Comparison of ENCODE assay signal across 32 cellular contexts in the genomic region with DNA sequence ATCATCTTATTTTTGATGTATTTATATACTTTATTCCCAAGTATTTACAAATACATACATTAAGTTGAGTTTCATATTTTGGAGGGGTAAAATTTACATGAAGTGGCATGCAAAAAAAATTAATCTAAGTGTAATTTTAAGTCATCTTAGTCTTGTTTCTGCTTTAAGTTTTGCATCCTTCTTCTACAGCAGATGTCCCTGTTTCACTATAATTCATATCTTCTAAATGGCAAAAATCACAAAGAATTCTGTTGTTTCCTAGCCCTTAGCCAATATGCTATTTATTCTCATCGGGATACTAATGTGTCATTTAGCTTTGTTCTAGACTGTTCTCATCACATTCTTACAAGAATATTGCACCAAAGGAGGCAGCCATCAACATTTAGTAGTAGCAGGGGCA.
"Had no signal": no experiment of that assay in that cellular context is flagged by ENCODE, and none has a peak within 500 bp of the region (broad histone marks: within the 10 kb centered on the region; RNA-seq: fewer than 3 reads in every experiment).

No MANE protein-coding gene starts in this region.

- H3K27ac ChIP-seq: adrenal gland, body of pancreas, coronary artery, dorsolateral prefrontal cortex, esophagus muscularis mucosa, foreskin keratinocyte, gastrocnemius medialis had no signal

- H3K27me3 ChIP-seq: adrenal gland, body of pancreas, esophagus muscularis mucosa, foreskin keratinocyte, gastrocnemius medialis had no signal

- H3K36me3 Mint-ChIP-seq: activated CD4-positive, alpha-beta memory T cell treated with anti-CD3 and anti-CD28 coated beads for 36 hours; activated CD8-positive, alpha-beta memory T cell treated with anti-CD3 and anti-CD28 coated beads, Interleukin-2, amount 10 ng/mL, durations not matched to agents 7 days and 5 days; activated naive CD4-positive, alpha-beta T cell treated with anti-CD3 and anti-CD28 coated beads, Interleukin-2, amount 50 U/mL, for 24 hours; activated naive CD8-positive, alpha-beta T cell treated with anti-CD3 and anti-CD28 coated beads for 36 hours had no signal

- H3K27ac Mint-ChIP-seq: activated CD4-positive, alpha-beta memory T cell treated with anti-CD3 and anti-CD28 coated beads for 36 hours; activated CD4-positive, alpha-beta T cell treated with anti-CD3 and anti-CD28 coated beads for 36 hours; activated CD4-positive, alpha-beta T cell treated with anti-CD3 and anti-CD28 coated beads, Interleukin-2, amount 10 ng/mL, durations not matched to agents 24 days and 14 days; activated CD8-positive, alpha-beta memory T cell treated with anti-CD3 and anti-CD28 coated beads, Interleukin-2, amount 10 ng/mL, durations not matched to agents 7 days and 5 days; activated CD8-positive, alpha-beta T cell treated with anti-CD3 and anti-CD28 coated beads, Interleukin-2, amount 10 ng/mL, durations not matched to agents 7 days and 5 days; activated naive CD4-positive, alpha-beta T cell treated with anti-CD3 and anti-CD28 coated beads for 36 hours; activated naive CD4-positive, alpha-beta T cell treated with anti-CD3 and anti-CD28 coated beads, Interleukin-2, amount 50 U/mL, for 24 hours; activated naive CD8-positive, alpha-beta T cell treated with anti-CD3 and anti-CD28 coated beads for 36 hours; activated naive CD8-positive, alpha-beta T cell treated with anti-CD3 and anti-CD28 coated beads, Interleukin-2, amount 50 U/mL, for 24 hours; activated T-helper 1 cell treated with anti-CD3 and anti-CD28 coated beads, Interleukin-12 subunit alpha, Interleukin-12 subunit beta, Interleukin-2, Interleukin-4 antibody, amounts not matched to agents 30 ng/mL and 10 ng/mL and 1 ng/mL, durations not matched to agents 14 hours and 24 hours and 36 hours; activated T-helper 2 cell treated with anti-CD3 and anti-CD28 coated beads, Interferon-gamma antibody, Interleukin-2, Interleukin-4, amounts not matched to agents 10 μg/mL and 5 μg/mL and 100 μg/mL, durations not matched to agents 14 hours and 24 hours and 36 hours; dendritic cell treated with granulocyte-macrophage colony-stimulating factor and Interleukin-4, amounts not matched to agents 40 ng/mL and 50 ng/mL, for 4 days; endodermal cell had no signal

- H3K4me1 Mint-ChIP-seq: activated CD4-positive, alpha-beta T cell treated with anti-CD3 and anti-CD28 coated beads for 36 hours; activated CD4-positive, alpha-beta T cell treated with anti-CD3 and anti-CD28 coated beads, Interleukin-2, amount 10 ng/mL, durations not matched to agents 24 days and 14 days; activated CD8-positive, alpha-beta memory T cell treated with anti-CD3 and anti-CD28 coated beads, Interleukin-2, amount 10 ng/mL, durations not matched to agents 7 days and 5 days; activated naive CD4-positive, alpha-beta T cell treated with anti-CD3 and anti-CD28 coated beads, Interleukin-2, amount 50 U/mL, for 24 hours; activated naive CD8-positive, alpha-beta T cell treated with anti-CD3 and anti-CD28 coated beads for 36 hours; activated naive CD8-positive, alpha-beta T cell treated with anti-CD3 and anti-CD28 coated beads, Interleukin-2, amount 50 U/mL, for 24 hours; endodermal cell had no signal

- ATAC-seq: activated CD4-positive, alpha-beta T cell treated with anti-CD3 and anti-CD28 coated beads for 36 hours; activated CD8-positive, alpha-beta memory T cell treated with anti-CD3 and anti-CD28 coated beads, Interleukin-2, amount 10 ng/mL, durations not matched to agents 7 days and 5 days; activated CD8-positive, alpha-beta T cell treated with anti-CD3 and anti-CD28 coated beads, Interleukin-2, amount 10 ng/mL, durations not matched to agents 7 days and 5 days; activated naive CD8-positive, alpha-beta T cell treated with anti-CD3 and anti-CD28 coated beads, Interleukin-2, amount 50 U/mL, for 24 hours; body of pancreas; foreskin keratinocyte; gastrocnemius medialis had no signal

- H3K4me1 ChIP-seq: adrenal gland, body of pancreas, esophagus muscularis mucosa, foreskin keratinocyte, gastrocnemius medialis had no signal

- H3K27me3 Mint-ChIP-seq: activated CD4-positive, alpha-beta memory T cell treated with anti-CD3 and anti-CD28 coated beads for 36 hours; activated CD4-positive, alpha-beta T cell treated with anti-CD3 and anti-CD28 coated beads for 36 hours; activated CD4-positive, alpha-beta T cell treated with anti-CD3 and anti-CD28 coated beads, Interleukin-2, amount 10 ng/mL, durations not matched to agents 24 days and 14 days; activated CD8-positive, alpha-beta memory T cell treated with anti-CD3 and anti-CD28 coated beads, Interleukin-2, amount 10 ng/mL, durations not matched to agents 7 days and 5 days; activated naive CD4-positive, alpha-beta T cell treated with anti-CD3 and anti-CD28 coated beads, Interleukin-2, amount 50 U/mL, for 24 hours; activated naive CD8-positive, alpha-beta T cell treated with anti-CD3 and anti-CD28 coated beads for 36 hours; activated naive CD8-positive, alpha-beta T cell treated with anti-CD3 and anti-CD28 coated beads, Interleukin-2, amount 50 U/mL, for 24 hours; dendritic cell treated with granulocyte-macrophage colony-stimulating factor and Interleukin-4, amounts not matched to agents 40 ng/mL and 50 ng/mL, for 4 days had no signal

- H3K36me3 ChIP-seq: adrenal gland, esophagus muscularis mucosa, gastrocnemius medialis had no signal

- DNase-seq: activated CD4-positive, alpha-beta memory T cell treated with anti-CD3 and anti-CD28 coated beads for 36 hours; activated CD4-positive, alpha-beta T cell treated with anti-CD3 and anti-CD28 coated beads for 36 hours; activated CD4-positive, alpha-beta T cell treated with anti-CD3 and anti-CD28 coated beads, Interleukin-2, amount 10 ng/mL, durations not matched to agents 24 days and 14 days; activated CD4-positive, CD25-positive, alpha-beta regulatory T cell; activated CD4-positive, CD25-positive, alpha-beta regulatory T cell treated with anti-CD3 and anti-CD28 coated beads, Interleukin-2, amount 50 U/mL, for 72 hours; activated CD8-positive, alpha-beta memory T cell treated with anti-CD3 and anti-CD28 coated beads, Interleukin-2, amount 10 ng/mL, durations not matched to agents 7 days and 5 days; activated CD8-positive, alpha-beta memory T cell treated with anti-CD3 and anti-CD28 coated beads, Interleukin-2, amount 50 U/mL, for 4 hours; activated CD8-positive, alpha-beta T cell treated with anti-CD3 and anti-CD28 coated beads, Interleukin-2, amount 10 ng/mL, durations not matched to agents 7 days and 5 days; activated effector memory CD4-positive, alpha-beta T cell treated with anti-CD3 and anti-CD28 coated beads, Interleukin-2, amount 50 U/mL, for 16 hours; activated naive CD4-positive, alpha-beta T cell treated with anti-CD3 and anti-CD28 coated beads for 36 hours; activated naive CD8-positive, alpha-beta T cell treated with anti-CD3 and anti-CD28 coated beads for 36 hours; activated naive CD8-positive, alpha-beta T cell treated with anti-CD3 and anti-CD28 coated beads, Interleukin-2, amount 50 U/mL, for 24 hours; activated T-cell treated with anti-CD3 and anti-CD28 coated beads, Interleukin-2, amount 50 U/mL, for 1 hour; activated T-cell treated with anti-CD3 and anti-CD28 coated beads, Interleukin-2, amount 50 U/mL, for 48 hours; adrenal gland; amygdala; aorta; body of pancreas; caudate nucleus; dorsolateral prefrontal cortex; effector memory CD4-positive, alpha-beta T cell; endodermal cell; erythroblast; foreskin keratinocyte; gastrocnemius medialis; T-helper 2 cell had no signal

- H3K4me3 Mint-ChIP-seq: activated CD4-positive, alpha-beta memory T cell treated with anti-CD3 and anti-CD28 coated beads for 36 hours; activated CD4-positive, alpha-beta T cell treated with anti-CD3 and anti-CD28 coated beads for 36 hours; activated CD4-positive, alpha-beta T cell treated with anti-CD3 and anti-CD28 coated beads, Interleukin-2, amount 10 ng/mL, durations not matched to agents 24 days and 14 days; activated CD8-positive, alpha-beta memory T cell treated with anti-CD3 and anti-CD28 coated beads, Interleukin-2, amount 10 ng/mL, durations not matched to agents 7 days and 5 days; activated CD8-positive, alpha-beta T cell treated with anti-CD3 and anti-CD28 coated beads, Interleukin-2, amount 10 ng/mL, durations not matched to agents 7 days and 5 days; activated naive CD4-positive, alpha-beta T cell treated with anti-CD3 and anti-CD28 coated beads for 36 hours; activated naive CD4-positive, alpha-beta T cell treated with anti-CD3 and anti-CD28 coated beads, Interleukin-2, amount 50 U/mL, for 24 hours; activated naive CD8-positive, alpha-beta T cell treated with anti-CD3 and anti-CD28 coated beads for 36 hours; activated naive CD8-positive, alpha-beta T cell treated with anti-CD3 and anti-CD28 coated beads, Interleukin-2, amount 50 U/mL, for 24 hours; activated T-helper 1 cell treated with anti-CD3 and anti-CD28 coated beads, Interleukin-12 subunit alpha, Interleukin-12 subunit beta, Interleukin-2, Interleukin-4 antibody, amounts not matched to agents 30 ng/mL and 10 ng/mL and 1 ng/mL, durations not matched to agents 14 hours and 24 hours and 36 hours; dendritic cell treated with granulocyte-macrophage colony-stimulating factor and Interleukin-4, amounts not matched to agents 40 ng/mL and 50 ng/mL, for 4 days; endodermal cell had no signal

- H3K4me3 ChIP-seq: adrenal gland, body of pancreas, coronary artery, dorsolateral prefrontal cortex, esophagus muscularis mucosa, gastrocnemius medialis had no signal

- H3K9me3 ChIP-seq: adrenal gland, body of pancreas, esophagus muscularis mucosa, gastrocnemius medialis had no signal
